ENCODE assay signal across 4 cellular contexts in the genomic region with DNA sequence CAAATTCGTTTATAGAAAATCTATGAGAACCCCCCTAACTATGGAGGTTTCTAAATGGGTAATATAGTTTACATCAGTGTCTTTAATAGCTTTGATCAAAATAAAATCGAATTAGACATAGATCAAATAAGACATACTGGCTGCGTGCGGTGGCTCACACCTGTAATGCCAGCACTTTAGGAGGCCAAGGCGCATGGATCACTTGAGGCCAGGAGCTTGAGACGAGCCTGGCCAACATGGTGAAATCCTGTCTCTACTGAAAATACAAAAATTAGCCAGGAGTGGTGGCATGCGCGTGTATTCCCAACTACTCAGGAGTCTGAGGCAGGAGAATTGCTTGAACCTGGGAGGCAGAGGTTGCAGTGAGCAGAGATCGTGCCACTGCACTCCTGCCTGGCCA. TPM values are rescaled to one million over a fixed set of nuclear protein-coding genes. Genes with fewer than 3 reads are reported as not detected.
"Had no signal": no experiment of that assay in that cellular context is flagged by ENCODE, and none has a peak within 500 bp of the region (broad histone marks: within the 10 kb centered on the region; RNA-seq: fewer than 3 reads in every experiment).

No MANE protein-coding gene starts in this region.

RNA-seq across cellular contexts. Expression of gene GJE1, which starts 21.9 kb away (rescaled TPM):
- total RNA-seq: LHCN-M2, M059J, MCF 10A, NCI-H460 had no signal

RNA-seq across cellular contexts. Expression of gene NMBR, which starts 36.1 kb away (rescaled TPM):
- total RNA-seq: LHCN-M2, M059J, MCF 10A, NCI-H460 had no signal
